ENCODE assay signal across 1 cellular context in genomic region chr19:11699931-11700794, GRCh38.
TF ChIP-seq lines count a peak whose summit lies in the region.

No MANE protein-coding gene starts in this region.

TF ChIP-seq in WTC11, 78 proteins besides CTCF, POLR2A, EP300 and RAD21 (continued from another document):
- TF ChIP-seq, protein P1, sequence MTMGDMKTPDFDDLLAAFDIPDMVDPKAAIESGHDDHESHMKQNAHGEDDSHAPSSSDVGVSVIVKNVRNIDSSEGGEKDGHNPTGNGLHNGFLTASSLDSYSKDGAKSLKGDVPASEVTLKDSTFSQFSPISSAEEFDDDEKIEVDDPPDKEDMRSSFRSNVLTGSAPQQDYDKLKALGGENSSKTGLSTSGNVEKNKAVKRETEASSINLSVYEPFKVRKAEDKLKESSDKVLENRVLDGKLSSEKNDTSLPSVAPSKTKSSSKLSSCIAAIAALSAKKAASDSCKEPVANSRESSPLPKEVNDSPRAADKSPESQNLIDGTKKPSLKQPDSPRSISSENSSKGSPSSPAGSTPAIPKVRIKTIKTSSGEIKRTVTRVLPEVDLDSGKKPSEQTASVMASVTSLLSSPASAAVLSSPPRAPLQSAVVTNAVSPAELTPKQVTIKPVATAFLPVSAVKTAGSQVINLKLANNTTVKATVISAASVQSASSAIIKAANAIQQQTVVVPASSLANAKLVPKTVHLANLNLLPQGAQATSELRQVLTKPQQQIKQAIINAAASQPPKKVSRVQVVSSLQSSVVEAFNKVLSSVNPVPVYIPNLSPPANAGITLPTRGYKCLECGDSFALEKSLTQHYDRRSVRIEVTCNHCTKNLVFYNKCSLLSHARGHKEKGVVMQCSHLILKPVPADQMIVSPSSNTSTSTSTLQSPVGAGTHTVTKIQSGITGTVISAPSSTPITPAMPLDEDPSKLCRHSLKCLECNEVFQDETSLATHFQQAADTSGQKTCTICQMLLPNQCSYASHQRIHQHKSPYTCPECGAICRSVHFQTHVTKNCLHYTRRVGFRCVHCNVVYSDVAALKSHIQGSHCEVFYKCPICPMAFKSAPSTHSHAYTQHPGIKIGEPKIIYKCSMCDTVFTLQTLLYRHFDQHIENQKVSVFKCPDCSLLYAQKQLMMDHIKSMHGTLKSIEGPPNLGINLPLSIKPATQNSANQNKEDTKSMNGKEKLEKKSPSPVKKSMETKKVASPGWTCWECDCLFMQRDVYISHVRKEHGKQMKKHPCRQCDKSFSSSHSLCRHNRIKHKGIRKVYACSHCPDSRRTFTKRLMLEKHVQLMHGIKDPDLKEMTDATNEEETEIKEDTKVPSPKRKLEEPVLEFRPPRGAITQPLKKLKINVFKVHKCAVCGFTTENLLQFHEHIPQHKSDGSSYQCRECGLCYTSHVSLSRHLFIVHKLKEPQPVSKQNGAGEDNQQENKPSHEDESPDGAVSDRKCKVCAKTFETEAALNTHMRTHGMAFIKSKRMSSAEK (CRISPR knock-in tag; IDR thresholded peaks at IDR 0.05; ENCODE audit: borderline replicate concordance), result no peak
- TF ChIP-seq, protein P2, sequence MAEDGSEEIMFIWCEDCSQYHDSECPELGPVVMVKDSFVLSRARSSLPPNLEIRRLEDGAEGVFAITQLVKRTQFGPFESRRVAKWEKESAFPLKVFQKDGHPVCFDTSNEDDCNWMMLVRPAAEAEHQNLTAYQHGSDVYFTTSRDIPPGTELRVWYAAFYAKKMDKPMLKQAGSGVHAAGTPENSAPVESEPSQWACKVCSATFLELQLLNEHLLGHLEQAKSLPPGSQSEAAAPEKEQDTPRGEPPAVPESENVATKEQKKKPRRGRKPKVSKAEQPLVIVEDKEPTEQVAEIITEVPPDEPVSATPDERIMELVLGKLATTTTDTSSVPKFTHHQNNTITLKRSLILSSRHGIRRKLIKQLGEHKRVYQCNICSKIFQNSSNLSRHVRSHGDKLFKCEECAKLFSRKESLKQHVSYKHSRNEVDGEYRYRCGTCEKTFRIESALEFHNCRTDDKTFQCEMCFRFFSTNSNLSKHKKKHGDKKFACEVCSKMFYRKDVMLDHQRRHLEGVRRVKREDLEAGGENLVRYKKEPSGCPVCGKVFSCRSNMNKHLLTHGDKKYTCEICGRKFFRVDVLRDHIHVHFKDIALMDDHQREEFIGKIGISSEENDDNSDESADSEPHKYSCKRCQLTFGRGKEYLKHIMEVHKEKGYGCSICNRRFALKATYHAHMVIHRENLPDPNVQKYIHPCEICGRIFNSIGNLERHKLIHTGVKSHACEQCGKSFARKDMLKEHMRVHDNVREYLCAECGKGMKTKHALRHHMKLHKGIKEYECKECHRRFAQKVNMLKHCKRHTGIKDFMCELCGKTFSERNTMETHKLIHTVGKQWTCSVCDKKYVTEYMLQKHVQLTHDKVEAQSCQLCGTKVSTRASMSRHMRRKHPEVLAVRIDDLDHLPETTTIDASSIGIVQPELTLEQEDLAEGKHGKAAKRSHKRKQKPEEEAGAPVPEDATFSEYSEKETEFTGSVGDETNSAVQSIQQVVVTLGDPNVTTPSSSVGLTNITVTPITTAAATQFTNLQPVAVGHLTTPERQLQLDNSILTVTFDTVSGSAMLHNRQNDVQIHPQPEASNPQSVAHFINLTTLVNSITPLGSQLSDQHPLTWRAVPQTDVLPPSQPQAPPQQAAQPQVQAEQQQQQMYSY (CRISPR knock-in tag; IDR thresholded peaks at IDR 0.05), result no peak
- TF ChIP-seq MXD4 (CRISPR knock-in tag; IDR thresholded peaks at IDR 0.05; ENCODE audit: borderline replicate concordance), result no peak
- no peak for TF ChIP-seq ZBTB21 (CRISPR knock-in tag; IDR thresholded peaks at IDR 0.05; ENCODE audit: borderline replicate concordance)
